Comparison of ENCODE assay signal across 20 cellular contexts in the genomic region with DNA sequence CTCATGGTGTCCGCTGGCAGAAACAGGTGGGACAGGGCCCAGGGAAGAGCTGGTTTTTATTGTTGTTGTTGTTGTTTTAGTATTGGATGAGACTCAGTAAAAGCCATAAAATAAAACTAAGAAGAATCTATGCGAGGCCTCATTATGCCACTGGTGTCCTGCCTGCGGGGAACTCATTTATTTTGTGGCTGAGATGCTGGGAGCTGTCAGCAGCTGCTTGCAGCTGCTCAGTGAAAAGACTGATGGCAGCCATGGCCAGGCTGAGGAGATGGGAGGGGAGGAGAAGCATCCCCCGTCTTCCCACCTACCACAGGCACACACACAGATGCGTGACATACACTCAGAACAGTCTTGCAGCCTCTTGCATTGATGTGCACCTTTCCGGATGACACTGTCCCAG. TPM values are rescaled to one million over a fixed set of nuclear protein-coding genes. Genes with fewer than 3 reads are reported as not detected.
A peak's percentile ranks its signal among the peaks of the same experiment; 100 is the strongest.
DNase-seq lines count a peak whose midpoint lies in the region; ATAC-seq and TF ChIP-seq lines count a peak whose summit lies in the region.
"Had no signal": no experiment of that assay in that cellular context is flagged by ENCODE, and none has a peak within 500 bp of the region (broad histone marks: within the 10 kb centered on the region; RNA-seq: fewer than 3 reads in every experiment).

No MANE protein-coding gene starts in this region.

- CTCF ChIA-PET in SK-N-SH (lab: Yijun Ruan, JAX): interaction anchor here (0.7 to 3.0 kb wide), 10 partner anchors 9 to 276 kb away, joined by 3 to 27 read pairs (median 4); no protein-coding TSS in a partner anchor

- TF ChIP-seq CTCF in SK-N-SH (IDR thresholded peaks at IDR 0.05): no peak
- TF ChIP-seq CTCF in lower lobe of right lung (IDR thresholded peaks at IDR 0.05): no peak
- TF ChIP-seq CTCF in GM13977 (IDR thresholded peaks at IDR 0.05; ENCODE audit: extremely low read depth, insufficient read depth, missing control alignments): no peak

- no peaks in the 10 kb centered on the region for H3K9me2 ChIP-seq in SK-N-SH

- H3K36me3 ChIP-seq in SK-N-SH (replicated peaks in 1 of 2; ENCODE audit: control insufficient read depth in 1 of 2, insufficient read depth in 2 of 2, low read length in 1 of 2) (no peaks in the 10 kb centered on the region), lower lobe of right lung (no peaks in the 10 kb centered on the region), rectal smooth muscle tissue (ENCODE audit: control insufficient read depth, insufficient read depth, low read length) (no peaks in the 10 kb centered on the region)
- H3K36me3 ChIP-seq: BLaER1 treated with 17β-estradiol and CSF1 and Interleukin-3, amounts not matched to agents 10 nM and 100 nM; gastrocnemius medialis; neutrophil had no signal

- H2AFZ ChIP-seq in SK-N-SH (ENCODE audit: low read depth): no peak overlapping the region

- H3K9ac ChIP-seq in SK-N-SH (no peak overlapping the region), rectal smooth muscle tissue (ENCODE audit: low read length) (no peak overlapping the region)
- H3K9ac ChIP-seq: BLaER1 treated with 17β-estradiol and CSF1 and Interleukin-3, amounts not matched to agents 10 nM and 100 nM had no signal

- DNase-seq in SK-N-SH (no peak), lower lobe of right lung (no peak), NK-92 (lab: John Stamatoyannopoulos, UW; ENCODE audit: unreplicated experiment) (no peak), GM13977 (ENCODE audit: low spot score) (no peak)
- DNase-seq in central memory CD4-positive, alpha-beta T cell: no peak
- DNase-seq in stimulated activated CD4-positive, alpha-beta T cell treated with anti-CD3 and anti-CD28 coated beads, Interleukin-4, amount 100 ng/mL, for 24 hours: no peak
- DNase-seq: 8988T; DMS 273 treated with DMSO at 0.1 percent for 48 hours; gastrocnemius medialis; GDM1; NCI-H2029 treated with DMSO at 0.1 percent for 48 hours; NCI-H526 treated with DMSO at 0.1 percent for 48 hours; PC-3; stimulated activated CD4-positive, alpha-beta T cell treated with anti-CD3 and anti-CD28 coated beads, Interleukin-2, amount 100 ng/mL, for 48 hours had no signal

- no peak for TF ChIP-seq RAD21 in SK-N-SH (IDR thresholded peaks at IDR 0.05; ENCODE audit: low read length)

- intact Hi-C loops in lower lobe of right lung (cut with DNase I): no loop called here

- H3K27me3 ChIP-seq in SK-N-SH (ENCODE audit: insufficient read depth) (no peaks in the 10 kb centered on the region), lower lobe of right lung (ENCODE audit: low read depth) (peaks cover 2% of the 10 kb centered on the region), rectal smooth muscle tissue (ENCODE audit: control insufficient read depth, insufficient read depth, low read length) (no peaks in the 10 kb centered on the region)
- H3K27me3 ChIP-seq: body of pancreas had no signal

- WGBS in SK-N-SH (ENCODE audit: low lambda C conversion rate): 87% methylated on average over 6 of the region's 6 CpGs

- no peak for TF ChIP-seq EP300 in SK-N-SH (IDR thresholded peaks at IDR 0.05; ENCODE audit: borderline replicate concordance in 1 of 2, low read depth in 1 of 2, low read length in 1 of 2)

- ATAC-seq in SK-N-SH treated with all-trans-retinoic acid at 6 μM for 48 hours (no peak), lower lobe of right lung (peak; percentile 35 to 44)
- ATAC-seq: K562, PC-3 had no signal

- peak overlapping the region; percentile 9; the same call in 1 of the 2 replicates for H3K4me2 ChIP-seq in SK-N-SH

- peak overlapping the region; percentile 29 to 98 for H3K27ac ChIP-seq in SK-N-SH (ENCODE audit: low read depth in 2 of 2, low read length in 1 of 2)
- H3K27ac ChIP-seq in lower lobe of right lung: no peak overlapping the region
- H3K27ac ChIP-seq in rectal smooth muscle tissue (ENCODE audit: low read depth, low read length): peak overlapping the region; percentile 67
- H3K27ac ChIP-seq: BLaER1 treated with 17β-estradiol and CSF1 and Interleukin-3, amounts not matched to agents 10 nM and 100 nM; body of pancreas; gastrocnemius medialis; neutrophil had no signal

- in situ Hi-C loops in GM13977 (cut with MboI; ENCODE audit: low pct_unique_long_range_greater_than_20kb, low sequenced_read_pairs, unreplicated experiment): no loop called here

- no peaks in the 10 kb centered on the region for H3K79me2 ChIP-seq in SK-N-SH (ENCODE audit: insufficient read depth)

- no peak overlapping the region; a peak in 1 of 4 replicates for H3K4me3 ChIP-seq in SK-N-SH (ENCODE audit: low read depth in 2 of 2, low read length in 1 of 2)
- H3K4me3 ChIP-seq in lower lobe of right lung: no peak overlapping the region
- no peak overlapping the region for H3K4me3 ChIP-seq in rectal smooth muscle tissue (ENCODE audit: low read length)
- H3K4me3 ChIP-seq: BLaER1 treated with 17β-estradiol and CSF1 and Interleukin-3, amounts not matched to agents 10 nM and 100 nM; body of pancreas; gastrocnemius medialis; K562 had no signal

- H3K4me1 ChIP-seq in SK-N-SH (ENCODE audit: control insufficient read depth in 1 of 2, insufficient read depth in 2 of 2, low read depth in 1 of 2, low read length in 1 of 2) (peaks cover 37 to 46% of the 10 kb centered on the region in 2 experiments), lower lobe of right lung (no peaks in the 10 kb centered on the region), rectal smooth muscle tissue (ENCODE audit: control insufficient read depth, insufficient read depth, low read length) (peaks cover 40% of the 10 kb centered on the region)
- H3K4me1 ChIP-seq: body of pancreas, gastrocnemius medialis had no signal

- no peaks in the 10 kb centered on the region for H3K9me3 ChIP-seq in SK-N-SH
- H3K9me3 ChIP-seq in lower lobe of right lung: no peaks in the 10 kb centered on the region
- H3K9me3 ChIP-seq: BLaER1 treated with 17β-estradiol and CSF1 and Interleukin-3, amounts not matched to agents 10 nM and 100 nM; body of pancreas; gastrocnemius medialis; neutrophil had no signal

- POLR2A ChIA-PET in SK-N-SH (lab: Yijun Ruan, JAX): interaction anchor here (1.3 to 2.5 kb wide), 5 partner anchors 9 to 140 kb away, joined by 6 to 13 read pairs (median 8); partner anchors contain the start of gene HSPA8

- peaks cover 13% of the 10 kb centered on the region for H3F3A ChIP-seq in SK-N-SH (replicated peaks; ENCODE audit: insufficient read depth)

- no peaks in the 10 kb centered on the region for H4K20me1 ChIP-seq in SK-N-SH (ENCODE audit: insufficient read depth)

TF ChIP-seq in SK-N-SH, 30 proteins besides CTCF, POLR2A, EP300 and RAD21 (continues in another document):
- TF ChIP-seq, protein P1, sequence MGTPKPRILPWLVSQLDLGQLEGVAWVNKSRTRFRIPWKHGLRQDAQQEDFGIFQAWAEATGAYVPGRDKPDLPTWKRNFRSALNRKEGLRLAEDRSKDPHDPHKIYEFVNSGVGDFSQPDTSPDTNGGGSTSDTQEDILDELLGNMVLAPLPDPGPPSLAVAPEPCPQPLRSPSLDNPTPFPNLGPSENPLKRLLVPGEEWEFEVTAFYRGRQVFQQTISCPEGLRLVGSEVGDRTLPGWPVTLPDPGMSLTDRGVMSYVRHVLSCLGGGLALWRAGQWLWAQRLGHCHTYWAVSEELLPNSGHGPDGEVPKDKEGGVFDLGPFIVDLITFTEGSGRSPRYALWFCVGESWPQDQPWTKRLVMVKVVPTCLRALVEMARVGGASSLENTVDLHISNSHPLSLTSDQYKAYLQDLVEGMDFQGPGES (IDR thresholded peaks at IDR 0.05; ENCODE audit: low read depth, low read length): no peak
- TF ChIP-seq TAF1 (IDR thresholded peaks at IDR 0.05; ENCODE audit: borderline replicate concordance, low read depth, low read length): no peak
- TF ChIP-seq MEF2A (IDR thresholded peaks at IDR 0.05; ENCODE audit: borderline replicate concordance, low read depth): no peak
- no peak for TF ChIP-seq SMC3 (IDR thresholded peaks at IDR 0.05; ENCODE audit: low read depth, low read length)
- TF ChIP-seq, protein P2, sequence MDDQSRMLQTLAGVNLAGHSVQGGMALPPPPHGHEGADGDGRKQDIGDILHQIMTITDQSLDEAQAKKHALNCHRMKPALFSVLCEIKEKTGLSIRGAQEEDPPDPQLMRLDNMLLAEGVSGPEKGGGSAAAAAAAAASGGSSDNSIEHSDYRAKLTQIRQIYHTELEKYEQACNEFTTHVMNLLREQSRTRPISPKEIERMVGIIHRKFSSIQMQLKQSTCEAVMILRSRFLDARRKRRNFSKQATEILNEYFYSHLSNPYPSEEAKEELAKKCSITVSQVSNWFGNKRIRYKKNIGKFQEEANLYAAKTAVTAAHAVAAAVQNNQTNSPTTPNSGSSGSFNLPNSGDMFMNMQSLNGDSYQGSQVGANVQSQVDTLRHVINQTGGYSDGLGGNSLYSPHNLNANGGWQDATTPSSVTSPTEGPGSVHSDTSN (IDR thresholded peaks at IDR 0.05): no peak
- no peak for TF ChIP-seq FOXM1 (IDR thresholded peaks at IDR 0.05; ENCODE audit: low read depth)

TF ChIP-seq in SK-N-SH treated with all-trans-retinoic acid at 6 μM for 48 hours, 23 proteins besides CTCF, POLR2A, EP300 and RAD21 (continues in another document):
- no peak for TF ChIP-seq ZFP3 (CRISPR knock-in tag; IDR thresholded peaks at IDR 0.05)
- TF ChIP-seq PPARA (CRISPR knock-in tag; IDR thresholded peaks at IDR 0.05; ENCODE audit: borderline replicate concordance): no peak
- no peak for TF ChIP-seq BACH2 (CRISPR knock-in tag; IDR thresholded peaks at IDR 0.05; ENCODE audit: borderline replicate concordance)
- TF ChIP-seq OSR1 (CRISPR knock-in tag; IDR thresholded peaks at IDR 0.05): no peak
- TF ChIP-seq ISL1 (CRISPR knock-in tag; IDR thresholded peaks at IDR 0.05): no peak
- no peak for TF ChIP-seq ZNF8 (CRISPR knock-in tag; IDR thresholded peaks at IDR 0.05)
- TF ChIP-seq POU6F1 (CRISPR knock-in tag; IDR thresholded peaks at IDR 0.05; ENCODE audit: borderline replicate concordance, low read depth): no peak
- TF ChIP-seq ARNTL (CRISPR knock-in tag; IDR thresholded peaks at IDR 0.05; ENCODE audit: borderline replicate concordance, low read depth): no peak

RNA-seq across cellular contexts. Expression of gene CLMP, which starts 7.7 kb away (rescaled TPM):
- 61.9 and 85.1 TPM in 2 replicates for polyA plus RNA-seq in SK-N-SH (2012; rRNA removed)
- polyA plus RNA-seq in SK-N-SH (2012; cell fraction: cytosol; rRNA removed): 62.2 and 80.3 TPM in 2 replicates
- 63.2 and 66.2 TPM in 2 replicates for polyA plus RNA-seq in SK-N-SH (2012; cell fraction: nucleus; rRNA removed)
- total RNA-seq in lower lobe of right lung: 15.1 TPM
